In genomic region chr2:39435254-39435653, GRCh38 we compare ENCODE assay signal across 8 cellular contexts. TPM values are rescaled to one million over a fixed set of nuclear protein-coding genes. Genes with fewer than 3 reads are reported as not detected.
DNase-seq lines count a peak whose midpoint lies in the region; ATAC-seq and TF ChIP-seq lines count a peak whose summit lies in the region.

No MANE protein-coding gene starts in this region.

- H3K4me1 ChIP-seq in SJCRH30 (peaks cover 8% of the 10 kb centered on the region; the same call in 1 of the 2 replicates), esophagus muscularis mucosa (peaks cover 57 to 79% (median 75%) of the 10 kb centered on the region in 4 donors), psoas muscle (peaks cover 76% of the 10 kb centered on the region)

- peak overlapping the region; percentile 90 for H3K4me3 ChIP-seq in SJCRH30
- peak overlapping the region; percentile 76 to 95 (median 86) for H3K4me3 ChIP-seq in esophagus muscularis mucosa
- peak overlapping the region; percentile 85 for H3K4me3 ChIP-seq in psoas muscle

- H3K27me3 ChIP-seq in SJCRH30 (no peaks in the 10 kb centered on the region), esophagus muscularis mucosa (no peaks in the 10 kb centered on the region), psoas muscle (ENCODE audit: insufficient read depth in 3 of 3, low read length in 2 of 3) (no peaks in the 10 kb centered on the region)

- ATAC-seq in psoas muscle (no peak), HG02870 (IDR thresholded peaks at IDR 0.05; ENCODE audit: unreplicated experiment) (no peak), GM18861 (IDR thresholded peaks at IDR 0.05; ENCODE audit: unreplicated experiment) (no peak)

- H3K27ac ChIP-seq in SJCRH30 (no peak overlapping the region), esophagus muscularis mucosa (replicated peaks in 1 of 4) (peak overlapping the region; percentile 95 to 98 (median 98)), psoas muscle (peak overlapping the region; percentile 93)

- no peak for TF ChIP-seq EP300 in esophagus muscularis mucosa (IDR thresholded peaks at IDR 0.05)

- H3K9me3 ChIP-seq in SJCRH30 (replicated peaks) (no peaks in the 10 kb centered on the region), esophagus muscularis mucosa (no peaks in the 10 kb centered on the region), psoas muscle (no peaks in the 10 kb centered on the region)

- H3K36me3 ChIP-seq in SJCRH30 = no peaks in the 10 kb centered on the region
- H3K36me3 ChIP-seq in esophagus muscularis mucosa = no peaks in the 10 kb centered on the region
- no peaks in the 10 kb centered on the region for H3K36me3 ChIP-seq in psoas muscle (ENCODE audit: insufficient read depth in 1 of 2, low read depth in 1 of 2)

- TF ChIP-seq CTCF in esophagus muscularis mucosa (IDR thresholded peaks at IDR 0.05) (no peak), psoas muscle (IDR thresholded peaks at IDR 0.05) (no peak)

- intact Hi-C loops in esophagus muscularis mucosa (cut with DNase I) = loop anchor here (5.0 kb wide), 3 partner anchors 58 to 77 kb away; no protein-coding TSS in a partner anchor
- intact Hi-C loops in psoas muscle (cut with DNase I) = loop anchor here in 1 of 2 donors (5.0 kb wide), 3 partner anchors 33 to 262 kb away; no protein-coding TSS in a partner anchor

- peak; percentile 42 for DNase-seq in ELR (ENCODE audit: low read depth)
- DNase-seq in SJCRH30 = peak; percentile 26 to 59
- DNase-seq in esophagus muscularis mucosa (ENCODE audit: extremely low spot score) = no peak
- DNase-seq in psoas muscle = no peak
- no peak for DNase-seq in activated effector memory CD4-positive, alpha-beta T cell treated with Interleukin-2 at 50 U/mL for 16 hours
- no peak for DNase-seq in NCI-H2029 treated with DMSO at 0.1 percent for 48 hours (lab: John Stamatoyannopoulos, UW)

- WGBS in esophagus muscularis mucosa = 40% methylated on average over 8 of the region's 8 CpGs
- 10 to 32% (median 14%) methylated on average over 8 of the region's 8 CpGs for WGBS in psoas muscle, 3 donors

- no peak for TF ChIP-seq POLR2A in esophagus muscularis mucosa (IDR thresholded peaks at IDR 0.05; ENCODE audit: low read depth)

RNA-seq across cellular contexts. Expression of gene MAP4K3, which starts 1.8 kb away (rescaled TPM):
- total RNA-seq in SJCRH30 (2014; rRNA removed; shearing (Covaris generic)) = 44.4 and 66.7 TPM in 2 replicates
- total RNA-seq in esophagus muscularis mucosa = 10 to 100 TPM; 39.6 to 72.5 (median 53.8) TPM
- total RNA-seq in psoas muscle = 10 to 100 TPM; 31.0 to 47.7 (median 37.4) TPM
- 10 to 100 TPM in 2 of 3 donors, 1 to 10 TPM in 1; 8.4 to 23.8 (median 15.4) TPM for polyA plus RNA-seq in psoas muscle

Comparison
In these comparisons a context has a peak if more than half of its experiments do, and no peak if none do; other contexts are left out.
1. DNase-seq: peak in ELR (single experiment) and SJCRH30 (2 of 2); none in esophagus muscularis mucosa (single experiment), psoas muscle (0 of 2), activated effector memory CD4-positive, alpha-beta T cell treated with Interleukin-2 at 50 U/mL for 16 hours (single experiment) and NCI-H2029 treated with DMSO at 0.1 percent for 48 hours (single experiment).
2. Peak in every context shown above with its lines, with median percentiles within 50 percentile points of each other: H3K4me3 ChIP-seq.